ENCODE assay signal across 38 cellular contexts in genomic region chr9:133261103-133261752, GRCh38. TPM values are rescaled to one million over a fixed set of nuclear protein-coding genes. Genes with fewer than 3 reads are reported as not detected.
"Had no signal": no experiment of that assay in that cellular context is flagged by ENCODE, and none has a peak within 500 bp of the region (broad histone marks: within the 10 kb centered on the region; RNA-seq: fewer than 3 reads in every experiment).

No MANE protein-coding gene starts in this region.

- DNase-seq: activated CD4-positive, alpha-beta T cell treated with anti-CD3 and anti-CD28 coated beads for 1 hour; activated CD4-positive, alpha-beta T cell treated with anti-CD3 and anti-CD28 coated beads for 48 hours; activated CD4-positive, alpha-beta T cell treated with anti-CD3 and anti-CD28 coated beads, Interleukin-2, amount 50 U/mL, for 4 hours; activated CD4-positive, CD25-positive, alpha-beta regulatory T cell; activated CD8-positive, alpha-beta T cell treated with anti-CD3 and anti-CD28 coated beads for 36 hours; activated effector memory CD4-positive, alpha-beta T cell treated with anti-CD3 and anti-CD28 coated beads, Interleukin-2, amount 50 U/mL, for 16 hours; activated naive CD4-positive, alpha-beta T cell; activated naive CD4-positive, alpha-beta T cell treated with anti-CD3 and anti-CD28 coated beads, Interleukin-2, amount 50 U/mL, for 16 hours; activated naive CD8-positive, alpha-beta T cell treated with anti-CD3 and anti-CD28 coated beads for 36 hours; activated T-cell treated with anti-CD3 and anti-CD28 coated beads, Interleukin-2, amount 50 U/mL, for 1 hour; activated T-cell treated with anti-CD3 and anti-CD28 coated beads, Interleukin-2, amount 50 U/mL, for 72 hours; amniotic stem cell; aorta; brain microvascular endothelial cell; Karpas-422; KBM-7; NCI-H1105; NCI-H1417 treated with DMSO at 0.1 percent for 48 hours; NCI-H187 treated with DMSO at 0.1 percent for 48 hours; NCI-H2081; NCI-H2171 treated with DMSO at 0.1 percent for 48 hours; NCI-H2227 treated with DMSO at 0.1 percent for 48 hours; NCI-H446 treated with DMSO at 0.1 percent for 48 hours; NCI-H524; NCI-H748 treated with DMSO at 0.1 percent for 48 hours; NK-92 treated with Interleukin-12 subunit alpha and Interleukin-12 subunit beta, amount 100 ng/mL, for 24 hours; PC-3; Right ventricle myocardium superior; SW 1271; T-helper 1 cell; T-helper 2 cell; T1000; WERI-Rb-1 had no signal

- H3K36me3 ChIP-seq: brain microvascular endothelial cell, WERI-Rb-1 had no signal

- ATAC-seq: activated CD8-positive, alpha-beta T cell treated with anti-CD3 and anti-CD28 coated beads for 36 hours; activated T-cell treated with anti-CD3 and anti-CD28 coated beads, Interleukin-2, amount 50 U/mL, for 72 hours; activated T-helper 17 cell treated with anti-CD3 and anti-CD28 coated beads, Interleukin-2, amount 50 U/mL, for 72 hours; PC-3 had no signal

- H3K4me3 Mint-ChIP-seq: activated CD8-positive, alpha-beta T cell treated with anti-CD3 and anti-CD28 coated beads for 36 hours; activated naive CD8-positive, alpha-beta T cell treated with anti-CD3 and anti-CD28 coated beads for 36 hours; activated T-cell treated with anti-CD3 and anti-CD28 coated beads, Interleukin-2, amount 50 U/mL, for 72 hours; activated T-helper 17 cell treated with anti-CD3 and anti-CD28 coated beads, Interleukin-2, amount 50 U/mL, for 72 hours; IgD-negative memory B cell had no signal

- H3K27me3 ChIP-seq: brain microvascular endothelial cell had no signal

- H3K4me1 Mint-ChIP-seq: activated naive CD8-positive, alpha-beta T cell treated with anti-CD3 and anti-CD28 coated beads for 36 hours; activated T-helper 17 cell treated with anti-CD3 and anti-CD28 coated beads, Interleukin-2, amount 50 U/mL, for 72 hours had no signal

- H3K9me3 Mint-ChIP-seq: activated CD8-positive, alpha-beta T cell treated with anti-CD3 and anti-CD28 coated beads for 36 hours; activated naive CD8-positive, alpha-beta T cell treated with anti-CD3 and anti-CD28 coated beads for 36 hours; activated T-cell treated with anti-CD3 and anti-CD28 coated beads, Interleukin-2, amount 50 U/mL, for 72 hours; activated T-helper 17 cell treated with anti-CD3 and anti-CD28 coated beads, Interleukin-2, amount 50 U/mL, for 72 hours; IgD-negative memory B cell had no signal

- H3K36me3 Mint-ChIP-seq: activated naive CD8-positive, alpha-beta T cell treated with anti-CD3 and anti-CD28 coated beads for 36 hours; IgD-negative memory B cell had no signal

- H3K27ac ChIP-seq: brain microvascular endothelial cell, RWPE1, WERI-Rb-1 had no signal

- H3K27ac Mint-ChIP-seq: activated CD8-positive, alpha-beta T cell treated with anti-CD3 and anti-CD28 coated beads for 36 hours; activated naive CD8-positive, alpha-beta T cell treated with anti-CD3 and anti-CD28 coated beads for 36 hours; activated T-cell treated with anti-CD3 and anti-CD28 coated beads, Interleukin-2, amount 50 U/mL, for 72 hours; activated T-helper 17 cell treated with anti-CD3 and anti-CD28 coated beads, Interleukin-2, amount 50 U/mL, for 72 hours; IgD-negative memory B cell had no signal

- H3K27me3 Mint-ChIP-seq: activated CD8-positive, alpha-beta T cell treated with anti-CD3 and anti-CD28 coated beads for 36 hours; activated naive CD8-positive, alpha-beta T cell treated with anti-CD3 and anti-CD28 coated beads for 36 hours had no signal

RNA-seq across cellular contexts. Expression of gene ABO, which starts 13.8 kb away (rescaled TPM):
- total RNA-seq: activated CD8-positive, alpha-beta memory T cell treated with anti-CD3 and anti-CD28 coated beads for 36 hours; activated CD8-positive, alpha-beta T cell treated with anti-CD3 and anti-CD28 coated beads for 36 hours; activated naive CD8-positive, alpha-beta T cell treated with anti-CD3 and anti-CD28 coated beads for 36 hours; activated T-cell treated with anti-CD3 and anti-CD28 coated beads, Interleukin-2, amount 50 U/mL, for 72 hours; activated T-helper 17 cell treated with anti-CD3 and anti-CD28 coated beads, Interleukin-2, amount 50 U/mL, for 72 hours; MCF 10A; PC-3 had no signal

RNA-seq across cellular contexts. Expression of gene OBP2B, which starts 52.2 kb away (rescaled TPM):
- total RNA-seq: activated CD8-positive, alpha-beta memory T cell treated with anti-CD3 and anti-CD28 coated beads for 36 hours; activated CD8-positive, alpha-beta T cell treated with anti-CD3 and anti-CD28 coated beads for 36 hours; activated naive CD8-positive, alpha-beta T cell treated with anti-CD3 and anti-CD28 coated beads for 36 hours; activated T-cell treated with anti-CD3 and anti-CD28 coated beads, Interleukin-2, amount 50 U/mL, for 72 hours; activated T-helper 17 cell treated with anti-CD3 and anti-CD28 coated beads, Interleukin-2, amount 50 U/mL, for 72 hours; aorta; MCF 10A; PC-3; Right ventricle myocardium superior had no signal
